In genomic region chr21:31194510-31195293, GRCh38 we compare ENCODE assay signal across 1 cellular context.
TF ChIP-seq lines count a peak whose summit lies in the region.

No MANE protein-coding gene starts in this region.

TF ChIP-seq in IMR-90, 13 proteins besides CTCF, POLR2A, EP300 and RAD21 (continued from another document):
- TF ChIP-seq, protein P1, sequence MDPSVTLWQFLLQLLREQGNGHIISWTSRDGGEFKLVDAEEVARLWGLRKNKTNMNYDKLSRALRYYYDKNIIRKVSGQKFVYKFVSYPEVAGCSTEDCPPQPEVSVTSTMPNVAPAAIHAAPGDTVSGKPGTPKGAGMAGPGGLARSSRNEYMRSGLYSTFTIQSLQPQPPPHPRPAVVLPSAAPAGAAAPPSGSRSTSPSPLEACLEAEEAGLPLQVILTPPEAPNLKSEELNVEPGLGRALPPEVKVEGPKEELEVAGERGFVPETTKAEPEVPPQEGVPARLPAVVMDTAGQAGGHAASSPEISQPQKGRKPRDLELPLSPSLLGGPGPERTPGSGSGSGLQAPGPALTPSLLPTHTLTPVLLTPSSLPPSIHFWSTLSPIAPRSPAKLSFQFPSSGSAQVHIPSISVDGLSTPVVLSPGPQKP (IDR thresholded peaks at IDR 0.05; ENCODE audit: borderline replicate concordance, low read depth, low read length) = no peak
- TF ChIP-seq NFE2L2 (IDR thresholded peaks at IDR 0.05; ENCODE audit: low read depth, low read length) = no peak
- no peak for TF ChIP-seq RCOR1 (IDR thresholded peaks at IDR 0.05; ENCODE audit: insufficient replicate concordance, low read length)
- TF ChIP-seq, protein P2, sequence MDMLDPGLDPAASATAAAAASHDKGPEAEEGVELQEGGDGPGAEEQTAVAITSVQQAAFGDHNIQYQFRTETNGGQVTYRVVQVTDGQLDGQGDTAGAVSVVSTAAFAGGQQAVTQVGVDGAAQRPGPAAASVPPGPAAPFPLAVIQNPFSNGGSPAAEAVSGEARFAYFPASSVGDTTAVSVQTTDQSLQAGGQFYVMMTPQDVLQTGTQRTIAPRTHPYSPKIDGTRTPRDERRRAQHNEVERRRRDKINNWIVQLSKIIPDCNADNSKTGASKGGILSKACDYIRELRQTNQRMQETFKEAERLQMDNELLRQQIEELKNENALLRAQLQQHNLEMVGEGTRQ (IDR thresholded peaks at IDR 0.05; ENCODE audit: low read depth, low read length) = no peak
- TF ChIP-seq CHD1 (IDR thresholded peaks at IDR 0.05; ENCODE audit: low read depth, low read length) = no peak
- TF ChIP-seq SMC3 (IDR thresholded peaks at IDR 0.05; ENCODE audit: low read depth, low read length) = no peak
